In the genomic region with DNA sequence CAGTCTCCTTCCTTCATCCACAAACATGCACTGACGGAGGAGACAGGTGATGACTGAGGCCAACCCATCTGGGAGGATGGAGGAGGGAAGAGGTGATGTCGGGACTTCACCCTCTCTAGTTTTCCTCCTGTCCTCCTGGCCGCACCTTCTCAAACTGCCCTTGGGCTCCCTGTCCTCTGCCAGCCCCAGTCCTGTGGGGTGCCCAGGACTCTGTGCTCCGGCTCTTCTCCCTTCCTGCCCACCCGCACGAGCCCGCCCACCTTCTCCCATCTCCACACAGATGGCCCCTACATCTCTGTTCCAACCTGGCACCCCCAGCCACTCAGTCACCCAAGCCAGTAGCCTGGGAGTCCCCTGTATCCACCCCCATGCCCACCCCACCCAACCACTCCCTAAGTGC, we compare ENCODE assay signal across 18 cellular contexts.
"Had no signal": no experiment of that assay in that cellular context is flagged by ENCODE, and none has a peak within 500 bp of the region (broad histone marks: within the 10 kb centered on the region; RNA-seq: fewer than 3 reads in every experiment).

No MANE protein-coding gene starts in this region.

- H3K4me3 ChIP-seq: lung, right atrium auricular region, suprapubic skin, thyroid gland, uterus had no signal

- H3K36me3 ChIP-seq: right atrium auricular region, suprapubic skin, thyroid gland, uterus had no signal

- ATAC-seq: effector memory CD8-positive, alpha-beta T cell; foreskin keratinocyte; left colon; left ventricle myocardium superior; stimulated activated naive CD8-positive, alpha-beta T cell treated with anti-CD3 and anti-CD28 coated beads, Interleukin-15, Interleukin-2, amounts not matched to agents 100 U/mL and 50 U/mL, for 24 hours had no signal

- H3K27ac Mint-ChIP-seq: effector memory CD8-positive, alpha-beta T cell; immature natural killer cell; nephron progenitor cell; type B pancreatic cell had no signal

- H3K9me3 ChIP-seq: right atrium auricular region, suprapubic skin, thyroid gland, uterus had no signal

- H3K4me1 Mint-ChIP-seq: immature natural killer cell had no signal

- H3K9me3 Mint-ChIP-seq: effector memory CD8-positive, alpha-beta T cell; immature natural killer cell; type B pancreatic cell had no signal

- DNase-seq: effector memory CD8-positive, alpha-beta T cell; erythroblast; foreskin keratinocyte; immature natural killer cell; left colon; left ventricle myocardium superior; mesenchymal stem cell; midbrain; nephron progenitor cell; small intestine; stimulated activated CD4-positive, alpha-beta T cell treated with anti-CD3 and anti-CD28 coated beads, Interleukin-2, amount 100 ng/mL, for 48 hours; stimulated activated naive CD8-positive, alpha-beta T cell treated with anti-CD3 and anti-CD28 coated beads, Interleukin-15, Interleukin-2, amounts not matched to agents 100 U/mL and 50 U/mL, for 24 hours; thyroid gland; uterus had no signal

- H3K4me3 Mint-ChIP-seq: effector memory CD8-positive, alpha-beta T cell; immature natural killer cell; nephron progenitor cell; type B pancreatic cell had no signal

- H3K27ac ChIP-seq: foreskin keratinocyte, right atrium auricular region, suprapubic skin, thyroid gland, uterus had no signal

- H3K27me3 ChIP-seq: right atrium auricular region, thyroid gland, uterus had no signal

- H3K4me1 ChIP-seq: foreskin keratinocyte, right atrium auricular region, suprapubic skin, uterus had no signal

- H3K36me3 Mint-ChIP-seq: immature natural killer cell, type B pancreatic cell had no signal
